In genomic region chr2:129765326-129766158, GRCh38 we compare ENCODE assay signal across 27 cellular contexts.
DNase-seq lines count a peak whose midpoint lies in the region; ATAC-seq and TF ChIP-seq lines count a peak whose summit lies in the region.
"Had no signal": no experiment of that assay in that cellular context is flagged by ENCODE, and none has a peak within 500 bp of the region (broad histone marks: within the 10 kb centered on the region; RNA-seq: fewer than 3 reads in every experiment).

No MANE protein-coding gene starts in this region.

- POLR2A ChIA-PET in activated CD4-positive, alpha-beta memory T cell treated with anti-CD3 and anti-CD28 coated beads, Interleukin-2, amount 10 ng/mL, durations not matched to agents 7 days and 5 days (lab: Charles Lee): no interaction called here
- POLR2A ChIA-PET in activated CD4-positive, alpha-beta memory T cell treated with anti-CD3 and anti-CD28 coated beads for 36 hours (lab: Charles Lee): no interaction called here

- ATAC-seq in HG02938 (IDR thresholded peaks at IDR 0.05; ENCODE audit: unreplicated experiment) (no peak), HG03571 (IDR thresholded peaks at IDR 0.05; ENCODE audit: unreplicated experiment) (no peak)
- ATAC-seq: upper lobe of right lung had no signal

- TF ChIP-seq CTCF in GM20000 (IDR thresholded peaks at IDR 0.05; ENCODE audit: extremely low read depth, missing control alignments): no peak

- intact Hi-C loops in activated CD4-positive, alpha-beta memory T cell treated with anti-CD3 and anti-CD28 coated beads for 36 hours (cut with micrococcal nuclease): no loop called here

- no peaks in the 10 kb centered on the region for H3K4me1 Mint-ChIP-seq in activated CD4-positive, alpha-beta memory T cell treated with anti-CD3 and anti-CD28 coated beads, Interleukin-2, amount 10 ng/mL, durations not matched to agents 7 days and 5 days
- no peaks in the 10 kb centered on the region for H3K4me1 Mint-ChIP-seq in activated CD4-positive, alpha-beta memory T cell treated with anti-CD3 and anti-CD28 coated beads for 36 hours (ENCODE audit: low read depth)
- H3K4me1 Mint-ChIP-seq: CD4-positive, CD25-positive, alpha-beta regulatory T cell; naive B cell had no signal

- H3K4me3 Mint-ChIP-seq in activated CD4-positive, alpha-beta memory T cell treated with anti-CD3 and anti-CD28 coated beads, Interleukin-2, amount 10 ng/mL, durations not matched to agents 7 days and 5 days: no peak overlapping the region
- H3K4me3 Mint-ChIP-seq in activated CD4-positive, alpha-beta memory T cell treated with anti-CD3 and anti-CD28 coated beads for 36 hours: no peak overlapping the region
- H3K4me3 Mint-ChIP-seq: CD4-positive, CD25-positive, alpha-beta regulatory T cell; HFFc6; T-helper 1 cell treated with Interleukin-12 subunit alpha and Interleukin-12 subunit beta and Interleukin-4 antibody, amounts not matched to agents 30 μg/mL and 1 μg/mL, for 36 hours had no signal

- no peaks in the 10 kb centered on the region for H3K27me3 Mint-ChIP-seq in activated CD4-positive, alpha-beta memory T cell treated with anti-CD3 and anti-CD28 coated beads, Interleukin-2, amount 10 ng/mL, durations not matched to agents 7 days and 5 days
- H3K27me3 Mint-ChIP-seq in activated CD4-positive, alpha-beta memory T cell treated with anti-CD3 and anti-CD28 coated beads for 36 hours: peaks cover 3% of the 10 kb centered on the region
- H3K27me3 Mint-ChIP-seq: CD4-positive, CD25-positive, alpha-beta regulatory T cell had no signal

- CTCF ChIA-PET in activated CD4-positive, alpha-beta memory T cell treated with anti-CD3 and anti-CD28 coated beads, Interleukin-2, amount 10 ng/mL, durations not matched to agents 7 days and 5 days (lab: Charles Lee): no interaction called here
- CTCF ChIA-PET in activated CD4-positive, alpha-beta memory T cell treated with anti-CD3 and anti-CD28 coated beads for 36 hours (lab: Charles Lee): no interaction called here

- H3K9me3 Mint-ChIP-seq in activated CD4-positive, alpha-beta memory T cell treated with anti-CD3 and anti-CD28 coated beads, Interleukin-2, amount 10 ng/mL, durations not matched to agents 7 days and 5 days: no peaks in the 10 kb centered on the region
- no peaks in the 10 kb centered on the region for H3K9me3 Mint-ChIP-seq in activated CD4-positive, alpha-beta memory T cell treated with anti-CD3 and anti-CD28 coated beads for 36 hours
- H3K9me3 Mint-ChIP-seq: naive B cell; T-helper 1 cell treated with Interleukin-12 subunit alpha and Interleukin-12 subunit beta and Interleukin-4 antibody, amounts not matched to agents 30 μg/mL and 1 μg/mL, for 36 hours had no signal

- peak; percentile 3 for DNase-seq in activated CD4-positive, alpha-beta memory T cell treated with anti-CD3 and anti-CD28 coated beads, Interleukin-2, amount 10 ng/mL, durations not matched to agents 7 days and 5 days
- no peak for DNase-seq in activated CD4-positive, alpha-beta memory T cell treated with anti-CD3 and anti-CD28 coated beads for 36 hours
- DNase-seq in NCI-H526 treated with DMSO at 0.1 percent for 48 hours (lab: John Stamatoyannopoulos, UW) (peak; percentile 53), kidney glomerular epithelial cell (lab: John Stamatoyannopoulos, UW) (peak; percentile 6), GM20000 (ENCODE audit: low spot score) (no peak)
- DNase-seq in stimulated activated CD8-positive, alpha-beta memory T cell treated with anti-CD3 and anti-CD28 coated beads, Interleukin-4, amount 100 ng/mL, for 48 hours: peak; percentile 7
- DNase-seq: 8988T; activated CD4-positive, alpha-beta T cell treated with anti-CD3 and anti-CD28 coated beads, Interleukin-2, amount 50 U/mL, for 48 hours; activated CD4-positive, CD25-positive, alpha-beta regulatory T cell treated with anti-CD3 and anti-CD28 coated beads, Interleukin-2, amount 50 U/mL, for 72 hours; activated naive CD4-positive, alpha-beta T cell treated with anti-CD3 and anti-CD28 coated beads, Interleukin-2, amount 50 U/mL, for 16 hours; brain microvascular endothelial cell; CD4-positive, CD25-positive, alpha-beta regulatory T cell; DND-41; GF-D8; HFFc6; KG1; midbrain; naive B cell; NCI-H1105; NCI-H187 treated with DMSO at 0.1 percent for 48 hours; NCI-H510A treated with DMSO at 0.1 percent for 48 hours; small intestine; stimulated activated naive CD4-positive, alpha-beta T cell treated with Interleukin-2 at 50 U/mL for 16 hours; upper lobe of right lung had no signal

- H3K36me3 Mint-ChIP-seq in activated CD4-positive, alpha-beta memory T cell treated with anti-CD3 and anti-CD28 coated beads, Interleukin-2, amount 10 ng/mL, durations not matched to agents 7 days and 5 days (ENCODE audit: low read depth): no peaks in the 10 kb centered on the region
- no peaks in the 10 kb centered on the region for H3K36me3 Mint-ChIP-seq in activated CD4-positive, alpha-beta memory T cell treated with anti-CD3 and anti-CD28 coated beads for 36 hours
- H3K36me3 Mint-ChIP-seq: CD4-positive, CD25-positive, alpha-beta regulatory T cell; naive B cell had no signal

- H3K27ac Mint-ChIP-seq in activated CD4-positive, alpha-beta memory T cell treated with anti-CD3 and anti-CD28 coated beads, Interleukin-2, amount 10 ng/mL, durations not matched to agents 7 days and 5 days: no peak overlapping the region
- no peak overlapping the region for H3K27ac Mint-ChIP-seq in activated CD4-positive, alpha-beta memory T cell treated with anti-CD3 and anti-CD28 coated beads for 36 hours
- H3K27ac Mint-ChIP-seq: CD4-positive, CD25-positive, alpha-beta regulatory T cell; HFFc6; naive B cell; T-helper 1 cell treated with Interleukin-12 subunit alpha and Interleukin-12 subunit beta and Interleukin-4 antibody, amounts not matched to agents 30 μg/mL and 1 μg/mL, for 36 hours had no signal

Comparison
In these comparisons a context has a peak if more than half of its experiments do, and no peak if none do; other contexts are left out.
1. DNase-seq: peak in activated CD4-positive, alpha-beta memory T cell treated with anti-CD3 and anti-CD28 coated beads, Interleukin-2, amount 10 ng/mL, durations not matched to agents 7 days and 5 days (single experiment), NCI-H526 treated with DMSO at 0.1 percent for 48 hours (single experiment), kidney glomerular epithelial cell (single experiment) and stimulated activated CD8-positive, alpha-beta memory T cell treated with anti-CD3 and anti-CD28 coated beads, Interleukin-4, amount 100 ng/mL, for 48 hours (single experiment); none in activated CD4-positive, alpha-beta memory T cell treated with anti-CD3 and anti-CD28 coated beads for 36 hours (single experiment) and GM20000 (single experiment).